In genomic region chr20:9068896-9069663, GRCh38 we compare ENCODE assay signal across 8 cellular contexts. TPM values are rescaled to one million over a fixed set of nuclear protein-coding genes. Genes with fewer than 3 reads are reported as not detected.
DNase-seq lines count a peak whose midpoint lies in the region; ATAC-seq and TF ChIP-seq lines count a peak whose summit lies in the region.

Gene PLCB4, plus strand, starts transcription at chr20:9069087. Its CDS starts 238,728 bp downstream, at chr20:9307815.

- peak within 1 kb of the TSS; percentile 12 for H3K4me3 Mint-ChIP-seq in CD4-positive, alpha-beta T cell

- CTCF ChIA-PET in CD4-positive, alpha-beta T cell (lab: Charles Lee): no interaction called here

- H3K79me2 ChIP-seq in Karpas-422 (ENCODE audit: low read length): no peaks in the 10 kb centered on the region

- H3K36me3 ChIP-seq in Karpas-422 (ENCODE audit: insufficient read depth, low read length): no peaks in the 10 kb centered on the region

- POLR2A ChIA-PET in CD4-positive, alpha-beta T cell (lab: Charles Lee): no interaction called here

- H3K27me3 ChIP-seq in CD4-positive, alpha-beta T cell (ENCODE audit: control insufficient read depth, insufficient read depth, low read length): peaks cover 15% of the 10 kb centered on the region
- H3K27me3 ChIP-seq in Karpas-422 (ENCODE audit: low read length): no peaks in the 10 kb centered on the region

- no peak within 1 kb of the TSS for H3K9ac ChIP-seq in Karpas-422 (ENCODE audit: low read length)

- no peaks in the 10 kb centered on the region for H3K9me3 ChIP-seq in CD4-positive, alpha-beta T cell (ENCODE audit: control insufficient read depth, low read length)
- H3K9me3 ChIP-seq in Karpas-422 (ENCODE audit: low read length): peaks cover 7% of the 10 kb centered on the region; the same call in 1 of the 2 replicates

- H3K4me1 Mint-ChIP-seq in CD4-positive, alpha-beta T cell (ENCODE audit: low read depth): peaks cover 5% of the 10 kb centered on the region

- no peaks in the 10 kb centered on the region for H3K36me3 Mint-ChIP-seq in CD4-positive, alpha-beta T cell (ENCODE audit: low read depth)

- H3K27me3 Mint-ChIP-seq in CD4-positive, alpha-beta T cell: peaks cover 28% of the 10 kb centered on the region

- H3K4me2 ChIP-seq in Karpas-422 (ENCODE audit: low read depth, low read length, poor library complexity, severe bottlenecking): no peak within 1 kb of the TSS

- DNase-seq in CD4-positive, alpha-beta T cell: no peak
- DNase-seq in NCI-H1105 (lab: John Stamatoyannopoulos, UW) (peak; percentile 48), globus pallidus (ENCODE audit: low spot score) (peak; percentile 7), omental fat pad (ENCODE audit: low spot score) (no peak), Karpas-422 (no peak)

- no peaks in the 10 kb centered on the region for H4K20me1 ChIP-seq in Karpas-422 (ENCODE audit: insufficient read depth, low read depth, low read length)

- intact Hi-C loops in CD4-positive, alpha-beta T cell (cut with DNase I, micrococcal nuclease): no loop called here

- no peaks in the 10 kb centered on the region for H3K9me2 ChIP-seq in Karpas-422 (replicated peaks; ENCODE audit: insufficient read depth, low read length)

- H3K27ac ChIP-seq in CD4-positive, alpha-beta T cell (ENCODE audit: low read depth, low read length): no peak within 1 kb of the TSS
- H3K27ac ChIP-seq in Karpas-422 (ENCODE audit: low read length): no peak within 1 kb of the TSS

- no peak within 1 kb of the TSS for H2AFZ ChIP-seq in Karpas-422 (ENCODE audit: low read length)

- ATAC-seq in CD4-positive, alpha-beta T cell (ENCODE audit: poor library complexity): no peak
- ATAC-seq in omental fat pad (ENCODE audit: low FRiP score) (peak; percentile 26), GM18909 (IDR thresholded peaks at IDR 0.05; ENCODE audit: poor library complexity, unreplicated experiment) (no peak), HG03565 (IDR thresholded peaks at IDR 0.05; ENCODE audit: unreplicated experiment) (no peak)

- peaks cover 7% of the 10 kb centered on the region for H3K9me3 Mint-ChIP-seq in CD4-positive, alpha-beta T cell

- no peak for TF ChIP-seq CTCF in CD4-positive, alpha-beta T cell (IDR thresholded peaks at IDR 0.05)
- TF ChIP-seq CTCF in WI38 (IDR thresholded peaks at IDR 0.05; ENCODE audit: low read depth, low read length) (no peak), omental fat pad (IDR thresholded peaks at IDR 0.05) (no peak)

- H3K4me3 ChIP-seq in WI38 (ENCODE audit: low read depth, low read length) (peak within 1 kb of the TSS; percentile 84), Karpas-422 (ENCODE audit: low read length) (no peak within 1 kb of the TSS)

- no peaks in the 10 kb centered on the region for H3K4me1 ChIP-seq in Karpas-422 (ENCODE audit: low read length)

- H3K27ac Mint-ChIP-seq in CD4-positive, alpha-beta T cell: no peak within 1 kb of the TSS

RNA-seq across cellular contexts. Expression of gene PLCB4, which starts in this region (rescaled TPM):
- under 1 TPM in 1 of 2 experiments, not detected in 1; 0.06 TPM for total RNA-seq in CD4-positive, alpha-beta T cell
- total RNA-seq in omental fat pad: 10 to 100 TPM in 2 of 4 donors, 1 to 10 TPM in 2; 6.6 to 18.4 (median 11.4) TPM
- total RNA-seq in Karpas-422 (2014; rRNA removed; shearing (Covaris generic); ENCODE audit: low replicate concordance): not detected in 2 replicates

Comparison
In these comparisons a context has a peak if more than half of its experiments do, and no peak if none do; other contexts are left out.
1. DNase-seq: peak in NCI-H1105 (single experiment) and globus pallidus (single experiment); none in CD4-positive, alpha-beta T cell (0 of 10), omental fat pad (single experiment) and Karpas-422 (single experiment).